ENCODE assay signal across 20 cellular contexts in genomic region chr6:39402239-39402751, GRCh38.
A peak's percentile ranks its signal among the peaks of the same experiment; 100 is the strongest.
DNase-seq lines count a peak whose midpoint lies in the region; ATAC-seq, FAIRE-seq and TF ChIP-seq lines count a peak whose summit lies in the region.
"Had no signal": no experiment of that assay in that cellular context is flagged by ENCODE, and none has a peak within 500 bp of the region (broad histone marks: within the 10 kb centered on the region; RNA-seq: fewer than 3 reads in every experiment).

No MANE protein-coding gene starts in this region.

- no peak for ATAC-seq in GM19023 (IDR thresholded peaks at IDR 0.05; ENCODE audit: unreplicated experiment)
- no peak for ATAC-seq in HG03097 (IDR thresholded peaks at IDR 0.05; ENCODE audit: low FRiP score, unreplicated experiment)
- ATAC-seq: heart left ventricle; naive thymus-derived CD8-positive, alpha-beta T cell; Panc1; SK-N-SH treated with all-trans-retinoic acid at 6 μM for 48 hours had no signal

- no peak for TF ChIP-seq POLR2A in GM12891 (IDR thresholded peaks at IDR 0.05; ENCODE audit: low read depth, low read length)

- peak; percentile 91 for DNase-seq in GM04503 (ENCODE audit: low read depth)
- peak; percentile 91 for DNase-seq in medulla oblongata (ENCODE audit: extremely low spot score)
- no peak for DNase-seq in stimulated activated naive CD4-positive, alpha-beta T cell treated with Interleukin-2 at 50 U/mL for 16 hours (lab: John Stamatoyannopoulos, UW)
- DNase-seq in GM12891 (ENCODE audit: insufficient read length, low spot score): no peak
- DNase-seq: activated CD4-positive, alpha-beta T cell treated with anti-CD3 and anti-CD28 coated beads, Interleukin-2, amount 50 U/mL, for 1 hour; activated naive CD4-positive, alpha-beta T cell treated with anti-CD3 and anti-CD28 coated beads, Interleukin-2, amount 10 ng/mL, durations not matched to agents 7 days and 5 days; heart left ventricle; naive thymus-derived CD8-positive, alpha-beta T cell; NCI-H2029; NCI-H82; stimulated activated naive CD4-positive, alpha-beta T cell had no signal

- H3K27ac ChIP-seq in cingulate gyrus (ENCODE audit: low read depth, low read length) (peak overlapping the region; percentile 91), temporal lobe (ENCODE audit: low read depth, low read length) (peak overlapping the region; percentile 97)
- H3K27ac ChIP-seq: epithelial cell of prostate, heart left ventricle had no signal

- no peak for FAIRE-seq in GM12891 (lab: Jason Lieb, UNC)
- FAIRE-seq: GM12892, islet of Langerhans had no signal

TF ChIP-seq in GM12891, 5 proteins besides CTCF, POLR2A, EP300 and RAD21:
- no peak for TF ChIP-seq SPI1 (IDR thresholded peaks at IDR 0.05; ENCODE audit: low read depth, low read length)

Comparison
In these comparisons a context has a peak if more than half of its experiments do, and no peak if none do; other contexts are left out.
1. DNase-seq: peak in GM04503 (single experiment) and medulla oblongata (single experiment); none in stimulated activated naive CD4-positive, alpha-beta T cell treated with Interleukin-2 at 50 U/mL for 16 hours (single experiment) and GM12891 (single experiment).